Comparison of ENCODE assay signal across 1 cellular context in genomic region chr12:116737774-116738657, GRCh38.
TF ChIP-seq lines count a peak whose summit lies in the region.

A gene with protein sequence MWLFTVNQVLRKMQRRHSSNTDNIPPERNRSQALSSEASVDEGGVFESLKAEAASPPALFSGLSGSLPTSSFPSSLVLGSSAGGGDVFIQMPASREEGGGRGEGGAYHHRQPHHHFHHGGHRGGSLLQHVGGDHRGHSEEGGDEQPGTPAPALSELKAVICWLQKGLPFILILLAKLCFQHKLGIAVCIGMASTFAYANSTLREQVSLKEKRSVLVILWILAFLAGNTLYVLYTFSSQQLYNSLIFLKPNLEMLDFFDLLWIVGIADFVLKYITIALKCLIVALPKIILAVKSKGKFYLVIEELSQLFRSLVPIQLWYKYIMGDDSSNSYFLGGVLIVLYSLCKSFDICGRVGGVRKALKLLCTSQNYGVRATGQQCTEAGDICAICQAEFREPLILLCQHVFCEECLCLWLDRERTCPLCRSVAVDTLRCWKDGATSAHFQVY (plus strand): TSS chr12:116738315. CDS start chr12:116740498, 2,183 bp downstream.
Gene SPRING1, minus strand, starts transcription at chr12:116738069. Its CDS starts 169 bp downstream, at chr12:116737900.

TF ChIP-seq in HepG2, 621 proteins besides CTCF, POLR2A, EP300 and RAD21 (continued from another document and continues in another):
- TF ChIP-seq, protein P1, sequence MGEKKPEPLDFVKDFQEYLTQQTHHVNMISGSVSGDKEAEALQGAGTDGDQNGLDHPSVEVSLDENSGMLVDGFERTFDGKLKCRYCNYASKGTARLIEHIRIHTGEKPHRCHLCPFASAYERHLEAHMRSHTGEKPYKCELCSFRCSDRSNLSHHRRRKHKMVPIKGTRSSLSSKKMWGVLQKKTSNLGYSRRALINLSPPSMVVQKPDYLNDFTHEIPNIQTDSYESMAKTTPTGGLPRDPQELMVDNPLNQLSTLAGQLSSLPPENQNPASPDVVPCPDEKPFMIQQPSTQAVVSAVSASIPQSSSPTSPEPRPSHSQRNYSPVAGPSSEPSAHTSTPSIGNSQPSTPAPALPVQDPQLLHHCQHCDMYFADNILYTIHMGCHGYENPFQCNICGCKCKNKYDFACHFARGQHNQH (CRISPR knock-in tag; IDR thresholded peaks at IDR 0.05) = peak; percentile 82; the same call in 1 of the 2 replicates
- TF ChIP-seq ZNF329 (CRISPR knock-in tag; IDR thresholded peaks at IDR 0.05; ENCODE audit: low read depth) (0 out of 2 replicates have a peak, but pooled peaks have one; percentile 27), ZNF547 (CRISPR knock-in tag; IDR thresholded peaks at IDR 0.05) (peak; percentile 80; the same call in 1 of the 2 replicates), ATF1 (CRISPR knock-in tag; IDR thresholded peaks at IDR 0.05) (peak; percentile 89), CBX1 (IDR thresholded peaks at IDR 0.05; ENCODE audit: low read depth) (peak; percentile 47), PATZ1 (CRISPR knock-in tag; IDR thresholded peaks at IDR 0.05) (0 out of 2 replicates have a peak, but pooled peaks have one; percentile 26), ELF1 (CRISPR knock-in tag; IDR thresholded peaks at IDR 0.05) (peak; percentile 75), ZNF687 (CRISPR knock-in tag; IDR thresholded peaks at IDR 0.05) (peak; percentile 90), ZSCAN25 (CRISPR knock-in tag; IDR thresholded peaks at IDR 0.05) (0 out of 2 replicates have a peak, but pooled peaks have one; percentile 27), ZEB1 (IDR thresholded peaks at IDR 0.05; ENCODE audit: insufficient replicate concordance, low read depth) (peak; percentile 73), ZBTB34 (CRISPR knock-in tag; IDR thresholded peaks at IDR 0.05) (no peak; the same call in 1 of the 2 replicates), ATF7 (IDR thresholded peaks at IDR 0.05) (no peak), ATF7 (CRISPR knock-in tag; IDR thresholded peaks at IDR 0.05) (0 out of 2 replicates have a peak, but pooled peaks have one; percentile 57), FOXJ3 (CRISPR knock-in tag; IDR thresholded peaks at IDR 0.05; ENCODE audit: borderline replicate concordance) (peak; percentile 57; the same call in 1 of the 2 replicates), NCOR1 (IDR thresholded peaks at IDR 0.05; ENCODE audit: borderline replicate concordance, low read length) (no peak), MEIS2 (CRISPR knock-in tag; IDR thresholded peaks at IDR 0.05) (peak; percentile 60), MIER3 (CRISPR knock-in tag; IDR thresholded peaks at IDR 0.05; ENCODE audit: borderline replicate concordance) (peak; percentile 76; the same call in 1 of the 2 replicates), REPIN1 (CRISPR knock-in tag; IDR thresholded peaks at IDR 0.05; ENCODE audit: borderline replicate concordance, low read depth) (0 out of 2 replicates have a peak, but pooled peaks have one; percentile 82), ZNF691 (CRISPR knock-in tag; IDR thresholded peaks at IDR 0.05; ENCODE audit: borderline replicate concordance, low read depth) (0 out of 2 replicates have a peak, but pooled peaks have one; percentile 64), ZNF598 (CRISPR knock-in tag; IDR thresholded peaks at IDR 0.05; ENCODE audit: borderline replicate concordance) (peak; percentile 20; the same call in 1 of the 2 replicates), MXD3 (CRISPR knock-in tag; IDR thresholded peaks at IDR 0.05) (peak; percentile 63; the same call in 1 of the 2 replicates), KAT8 (CRISPR knock-in tag; IDR thresholded peaks at IDR 0.05) (peak; percentile 89), POLR2AphosphoS5 (IDR thresholded peaks at IDR 0.05; ENCODE audit: low read depth, low read length) (peak; percentile 33; the same call in 1 of the 2 replicates), CENPBD1 (CRISPR knock-in tag; IDR thresholded peaks at IDR 0.05; ENCODE audit: borderline replicate concordance, low read depth) (no peak), IRF2 (CRISPR knock-in tag; IDR thresholded peaks at IDR 0.05) (peak; percentile 74; the same call in 1 of the 2 replicates), KMT2B (CRISPR knock-in tag; IDR thresholded peaks at IDR 0.05) (peak; percentile 90), POLR2AphosphoS2 (IDR thresholded peaks at IDR 0.05; ENCODE audit: low read depth, low read length) (no peak), GATAD2A (CRISPR knock-in tag; IDR thresholded peaks at IDR 0.05) (peak; percentile 43; the same call in 1 of the 2 replicates)
- TF ChIP-seq, protein P2, sequence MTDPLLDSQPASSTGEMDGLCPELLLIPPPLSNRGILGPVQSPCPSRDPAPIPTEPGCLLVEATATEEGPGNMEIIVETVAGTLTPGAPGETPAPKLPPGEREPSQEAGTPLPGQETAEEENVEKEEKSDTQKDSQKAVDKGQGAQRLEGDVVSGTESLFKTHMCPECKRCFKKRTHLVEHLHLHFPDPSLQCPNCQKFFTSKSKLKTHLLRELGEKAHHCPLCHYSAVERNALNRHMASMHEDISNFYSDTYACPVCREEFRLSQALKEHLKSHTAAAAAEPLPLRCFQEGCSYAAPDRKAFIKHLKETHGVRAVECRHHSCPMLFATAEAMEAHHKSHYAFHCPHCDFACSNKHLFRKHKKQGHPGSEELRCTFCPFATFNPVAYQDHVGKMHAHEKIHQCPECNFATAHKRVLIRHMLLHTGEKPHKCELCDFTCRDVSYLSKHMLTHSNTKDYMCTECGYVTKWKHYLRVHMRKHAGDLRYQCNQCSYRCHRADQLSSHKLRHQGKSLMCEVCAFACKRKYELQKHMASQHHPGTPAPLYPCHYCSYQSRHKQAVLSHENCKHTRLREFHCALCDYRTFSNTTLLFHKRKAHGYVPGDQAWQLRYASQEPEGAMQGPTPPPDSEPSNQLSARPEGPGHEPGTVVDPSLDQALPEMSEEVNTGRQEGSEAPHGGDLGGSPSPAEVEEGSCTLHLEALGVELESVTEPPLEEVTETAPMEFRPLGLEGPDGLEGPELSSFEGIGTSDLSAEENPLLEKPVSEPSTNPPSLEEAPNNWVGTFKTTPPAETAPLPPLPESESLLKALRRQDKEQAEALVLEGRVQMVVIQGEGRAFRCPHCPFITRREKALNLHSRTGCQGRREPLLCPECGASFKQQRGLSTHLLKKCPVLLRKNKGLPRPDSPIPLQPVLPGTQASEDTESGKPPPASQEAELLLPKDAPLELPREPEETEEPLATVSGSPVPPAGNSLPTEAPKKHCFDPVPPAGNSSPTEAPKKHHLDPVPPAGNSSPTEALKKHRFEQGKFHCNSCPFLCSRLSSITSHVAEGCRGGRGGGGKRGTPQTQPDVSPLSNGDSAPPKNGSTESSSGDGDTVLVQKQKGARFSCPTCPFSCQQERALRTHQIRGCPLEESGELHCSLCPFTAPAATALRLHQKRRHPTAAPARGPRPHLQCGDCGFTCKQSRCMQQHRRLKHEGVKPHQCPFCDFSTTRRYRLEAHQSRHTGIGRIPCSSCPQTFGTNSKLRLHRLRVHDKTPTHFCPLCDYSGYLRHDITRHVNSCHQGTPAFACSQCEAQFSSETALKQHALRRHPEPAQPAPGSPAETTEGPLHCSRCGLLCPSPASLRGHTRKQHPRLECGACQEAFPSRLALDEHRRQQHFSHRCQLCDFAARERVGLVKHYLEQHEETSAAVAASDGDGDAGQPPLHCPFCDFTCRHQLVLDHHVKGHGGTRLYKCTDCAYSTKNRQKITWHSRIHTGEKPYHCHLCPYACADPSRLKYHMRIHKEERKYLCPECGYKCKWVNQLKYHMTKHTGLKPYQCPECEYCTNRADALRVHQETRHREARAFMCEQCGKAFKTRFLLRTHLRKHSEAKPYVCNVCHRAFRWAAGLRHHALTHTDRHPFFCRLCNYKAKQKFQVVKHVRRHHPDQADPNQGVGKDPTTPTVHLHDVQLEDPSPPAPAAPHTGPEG (CRISPR knock-in tag; IDR thresholded peaks at IDR 0.05) = peak; percentile 70; the same call in 1 of the 2 replicates
- TF ChIP-seq, protein P3, sequence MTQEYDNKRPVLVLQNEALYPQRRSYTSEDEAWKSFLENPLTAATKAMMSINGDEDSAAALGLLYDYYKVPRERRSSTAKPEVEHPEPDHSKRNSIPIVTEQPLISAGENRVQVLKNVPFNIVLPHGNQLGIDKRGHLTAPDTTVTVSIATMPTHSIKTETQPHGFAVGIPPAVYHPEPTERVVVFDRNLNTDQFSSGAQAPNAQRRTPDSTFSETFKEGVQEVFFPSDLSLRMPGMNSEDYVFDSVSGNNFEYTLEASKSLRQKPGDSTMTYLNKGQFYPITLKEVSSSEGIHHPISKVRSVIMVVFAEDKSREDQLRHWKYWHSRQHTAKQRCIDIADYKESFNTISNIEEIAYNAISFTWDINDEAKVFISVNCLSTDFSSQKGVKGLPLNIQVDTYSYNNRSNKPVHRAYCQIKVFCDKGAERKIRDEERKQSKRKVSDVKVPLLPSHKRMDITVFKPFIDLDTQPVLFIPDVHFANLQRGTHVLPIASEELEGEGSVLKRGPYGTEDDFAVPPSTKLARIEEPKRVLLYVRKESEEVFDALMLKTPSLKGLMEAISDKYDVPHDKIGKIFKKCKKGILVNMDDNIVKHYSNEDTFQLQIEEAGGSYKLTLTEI (CRISPR knock-in tag; conservative IDR thresholded peaks at IDR 0.05) = no peak
- TF ChIP-seq, protein P4, sequence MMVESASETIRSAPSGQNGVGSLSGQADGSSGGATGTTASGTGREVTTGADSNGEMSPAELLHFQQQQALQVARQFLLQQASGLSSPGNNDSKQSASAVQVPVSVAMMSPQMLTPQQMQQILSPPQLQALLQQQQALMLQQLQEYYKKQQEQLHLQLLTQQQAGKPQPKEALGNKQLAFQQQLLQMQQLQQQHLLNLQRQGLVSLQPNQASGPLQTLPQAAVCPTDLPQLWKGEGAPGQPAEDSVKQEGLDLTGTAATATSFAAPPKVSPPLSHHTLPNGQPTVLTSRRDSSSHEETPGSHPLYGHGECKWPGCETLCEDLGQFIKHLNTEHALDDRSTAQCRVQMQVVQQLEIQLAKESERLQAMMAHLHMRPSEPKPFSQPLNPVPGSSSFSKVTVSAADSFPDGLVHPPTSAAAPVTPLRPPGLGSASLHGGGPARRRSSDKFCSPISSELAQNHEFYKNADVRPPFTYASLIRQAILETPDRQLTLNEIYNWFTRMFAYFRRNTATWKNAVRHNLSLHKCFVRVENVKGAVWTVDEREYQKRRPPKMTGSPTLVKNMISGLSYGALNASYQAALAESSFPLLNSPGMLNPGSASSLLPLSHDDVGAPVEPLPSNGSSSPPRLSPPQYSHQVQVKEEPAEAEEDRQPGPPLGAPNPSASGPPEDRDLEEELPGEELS (CRISPR knock-in tag; IDR thresholded peaks at IDR 0.05) = 0 out of 2 replicates have a peak, but pooled peaks have one; percentile 33
